ENCODE assay signal across 17 cellular contexts in the genomic region with DNA sequence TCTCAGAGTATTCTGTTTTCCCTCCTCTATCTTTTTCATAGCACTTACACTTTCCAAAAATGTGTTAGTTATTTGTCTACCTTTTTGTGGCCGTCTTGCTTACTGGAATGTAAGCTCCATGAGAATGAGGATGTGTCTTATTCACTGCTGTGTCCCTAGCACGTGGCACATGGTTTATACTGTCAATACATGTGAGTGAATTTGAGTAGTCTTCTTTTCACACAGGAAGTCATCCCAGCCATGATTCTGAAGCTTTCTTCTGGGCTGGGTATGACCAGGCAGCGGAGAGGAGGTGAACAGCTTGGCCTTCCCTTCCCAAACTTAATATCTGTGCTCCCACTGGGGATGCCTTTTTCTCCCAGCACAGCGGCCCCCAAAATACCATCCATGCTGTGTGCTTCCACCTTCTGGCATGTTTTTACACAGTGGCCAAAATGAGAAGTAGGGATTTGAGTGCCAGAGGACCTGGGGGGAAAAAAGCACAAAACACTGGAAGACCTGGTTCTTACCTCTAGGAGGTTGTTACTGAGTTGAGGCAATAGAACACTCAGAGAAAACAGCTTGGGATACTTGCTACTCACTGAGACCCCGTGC. TPM values are rescaled to one million over a fixed set of nuclear protein-coding genes. Genes with fewer than 3 reads are reported as not detected.
A peak's percentile ranks its signal among the peaks of the same experiment; 100 is the strongest.
DNase-seq lines count a peak whose midpoint lies in the region; ATAC-seq and TF ChIP-seq lines count a peak whose summit lies in the region.
"Had no signal": no experiment of that assay in that cellular context is flagged by ENCODE, and none has a peak within 500 bp of the region (broad histone marks: within the 10 kb centered on the region; RNA-seq: fewer than 3 reads in every experiment).

No MANE protein-coding gene starts in this region.

- H3K4me3 ChIP-seq in RWPE2 (ENCODE audit: severe bottlenecking) (no peak overlapping the region), dorsolateral prefrontal cortex (peak overlapping the region in 14 of 59 donors; percentile 53 to 73 (median 62)), suprapubic skin (no peak overlapping the region), Karpas-422 (ENCODE audit: low read length) (no peak overlapping the region)
- H3K4me3 ChIP-seq in naive thymus-derived CD4-positive, alpha-beta T cell (ENCODE audit: low read length): no peak overlapping the region
- H3K4me3 ChIP-seq: cardiac muscle cell, GM12878, MG63 had no signal

- intact Hi-C loops in dorsolateral prefrontal cortex (cut with DNase I): loop anchor here (5.0 kb wide), 2 partner anchors 32 to 42 kb away; no protein-coding TSS in a partner anchor
- intact Hi-C loops in naive thymus-derived CD4-positive, alpha-beta T cell (cut with micrococcal nuclease): no loop called here

- no peaks in the 10 kb centered on the region for H3K27me3 ChIP-seq in RWPE2 (ENCODE audit: insufficient read depth, poor library complexity, severe bottlenecking)
- H3K27me3 ChIP-seq in dorsolateral prefrontal cortex: no peaks in the 10 kb centered on the region
- no peaks in the 10 kb centered on the region for H3K27me3 ChIP-seq in naive thymus-derived CD4-positive, alpha-beta T cell (ENCODE audit: control insufficient read depth in 2 of 2, insufficient read depth in 2 of 2, low read length in 2 of 2)
- H3K27me3 ChIP-seq in suprapubic skin: no peaks in the 10 kb centered on the region
- peaks cover 7% of the 10 kb centered on the region; the same call in 1 of the 2 replicates for H3K27me3 ChIP-seq in Karpas-422 (ENCODE audit: low read length)
- H3K27me3 ChIP-seq: cardiac muscle cell, MG63 had no signal

- DNase-seq in RWPE2 (ENCODE audit: low spot score) (peak; percentile 23), dorsolateral prefrontal cortex (peak in 3 of 10 donors; percentile 2 to 13 (median 8)), suprapubic skin (ENCODE audit: low spot score in 2 of 2) (peak; percentile 15 to 41), Karpas-422 (no peak), epidermal melanocyte (ENCODE audit: insufficient read length, low spot score) (no peak)
- no peak for DNase-seq in naive thymus-derived CD4-positive, alpha-beta T cell
- DNase-seq in activated CD4-positive, alpha-beta T cell treated with anti-CD3 and anti-CD28 coated beads, Interleukin-2, amount 50 U/mL, for 48 hours: no peak
- DNase-seq: activated CD8-positive, alpha-beta T cell treated with anti-CD3 and anti-CD28 coated beads for 36 hours; activated naive CD8-positive, alpha-beta T cell treated with anti-CD3 and anti-CD28 coated beads, Interleukin-2, amount 50 U/mL, for 24 hours; effector CD8-positive, alpha-beta T cell; MG63; NCI-H2227 treated with DMSO at 0.1 percent for 48 hours; NK-92 treated with Interleukin-12 subunit alpha and Interleukin-12 subunit beta, amount 100 ng/mL, for 24 hours; stimulated activated naive B cell treated with anti-CD40 and anti-IgM and Interleukin-4, amounts not matched to agents 10 μg/mL and 1 μg/mL and 100 μg/mL, for 72 hours had no signal

- H3K27me3 Mint-ChIP-seq in naive thymus-derived CD4-positive, alpha-beta T cell: peaks cover 0 to 30% (median 13%) of the 10 kb centered on the region in 5 donors

- H3K36me3 ChIP-seq in RWPE2 (ENCODE audit: low read depth) (peaks cover 59% of the 10 kb centered on the region), suprapubic skin (no peaks in the 10 kb centered on the region), Karpas-422 (ENCODE audit: insufficient read depth, low read length) (peaks cover 7% of the 10 kb centered on the region; the same call in 1 of the 2 replicates)
- no peaks in the 10 kb centered on the region for H3K36me3 ChIP-seq in naive thymus-derived CD4-positive, alpha-beta T cell (ENCODE audit: control insufficient read depth in 2 of 3, insufficient read depth in 3 of 3, low read length in 3 of 3)
- H3K36me3 ChIP-seq: cardiac muscle cell had no signal

- no peaks in the 10 kb centered on the region for H4K20me1 ChIP-seq in Karpas-422 (ENCODE audit: insufficient read depth, low read depth, low read length)

- H3K9me2 ChIP-seq in Karpas-422 (replicated peaks; ENCODE audit: insufficient read depth, low read length): no peaks in the 10 kb centered on the region

- peaks cover 0 to 64% (median 9%) of the 10 kb centered on the region in 7 donors for H3K4me1 Mint-ChIP-seq in naive thymus-derived CD4-positive, alpha-beta T cell

- no peak overlapping the region for H3K4me2 ChIP-seq in Karpas-422 (ENCODE audit: low read depth, low read length, poor library complexity, severe bottlenecking)

- H2AFZ ChIP-seq in Karpas-422 (ENCODE audit: low read length): no peak overlapping the region

- CTCF ChIA-PET in naive thymus-derived CD4-positive, alpha-beta T cell (lab: Charles Lee): no interaction called here

- no peak for TF ChIP-seq POLR2A in suprapubic skin (IDR thresholded peaks at IDR 0.05)

- H3K9me3 ChIP-seq in RWPE2 (ENCODE audit: severe bottlenecking) (peaks cover 16% of the 10 kb centered on the region), suprapubic skin (no peaks in the 10 kb centered on the region), Karpas-422 (ENCODE audit: low read length) (peaks cover 15% of the 10 kb centered on the region; the same call in 1 of the 2 replicates)
- no peaks in the 10 kb centered on the region for H3K9me3 ChIP-seq in naive thymus-derived CD4-positive, alpha-beta T cell (ENCODE audit: control insufficient read depth in 2 of 3, low read length in 3 of 3)

- TF ChIP-seq EP300 in suprapubic skin (IDR thresholded peaks at IDR 0.05): no peak

- POLR2A ChIA-PET in naive thymus-derived CD4-positive, alpha-beta T cell (lab: Charles Lee): no interaction called here

- H3K9me3 Mint-ChIP-seq in naive thymus-derived CD4-positive, alpha-beta T cell: peaks cover 3 to 28% (median 22%) of the 10 kb centered on the region in 11 donors

- H3K27ac ChIP-seq in RWPE2 (ENCODE audit: poor library complexity, severe bottlenecking): peak overlapping the region; percentile 93
- H3K27ac ChIP-seq in dorsolateral prefrontal cortex: peak overlapping the region; percentile 60 to 99 (median 93)
- H3K27ac ChIP-seq in naive thymus-derived CD4-positive, alpha-beta T cell (ENCODE audit: low read depth, low read length): no peak overlapping the region
- H3K27ac ChIP-seq in suprapubic skin: peak overlapping the region; percentile 78
- no peak overlapping the region for H3K27ac ChIP-seq in Karpas-422 (ENCODE audit: low read length)
- H3K27ac ChIP-seq: cardiac muscle cell had no signal

- H3K9ac ChIP-seq in Karpas-422 (ENCODE audit: low read length): no peak overlapping the region

- H3K36me3 Mint-ChIP-seq in naive thymus-derived CD4-positive, alpha-beta T cell: peaks cover 14 to 62% (median 15%) of the 10 kb centered on the region in 5 donors

- ATAC-seq in RWPE2 (ENCODE audit: low read depth): no peak
- peak; percentile 27 for ATAC-seq in naive thymus-derived CD4-positive, alpha-beta T cell
- ATAC-seq: activated CD8-positive, alpha-beta T cell treated with anti-CD3 and anti-CD28 coated beads for 36 hours; activated naive CD8-positive, alpha-beta T cell treated with anti-CD3 and anti-CD28 coated beads, Interleukin-2, amount 50 U/mL, for 24 hours; GM12878; left colon; stimulated activated naive B cell treated with anti-CD40 and anti-IgM and Interleukin-4, amounts not matched to agents 10 μg/mL and 1 μg/mL and 100 μg/mL, for 72 hours had no signal

- no peaks in the 10 kb centered on the region for H3K79me2 ChIP-seq in Karpas-422 (ENCODE audit: low read length)

- H3K4me1 ChIP-seq in RWPE2 (ENCODE audit: insufficient read depth, poor library complexity, severe bottlenecking) (peaks cover 67% of the 10 kb centered on the region), suprapubic skin (peaks cover 70% of the 10 kb centered on the region), Karpas-422 (ENCODE audit: low read length) (no peaks in the 10 kb centered on the region)
- H3K4me1 ChIP-seq in naive thymus-derived CD4-positive, alpha-beta T cell (ENCODE audit: control insufficient read depth in 2 of 2, insufficient read depth in 2 of 2, low read length in 2 of 2): peaks cover 0 to 36% of the 10 kb centered on the region in 2 donors

- TF ChIP-seq CTCF in RWPE2 (IDR thresholded peaks at IDR 0.05; ENCODE audit: poor library complexity, severe bottlenecking) (no peak), dorsolateral prefrontal cortex (IDR thresholded peaks at IDR 0.05 in 54 of 56, conservative IDR thresholded peaks at IDR 0.05 in 2 of 56; ENCODE audit: low read depth in 1 of 56, partially characterized antibody in 56 of 56) (no peak), suprapubic skin (IDR thresholded peaks at IDR 0.05) (no peak)

- H3K4me3 Mint-ChIP-seq in naive thymus-derived CD4-positive, alpha-beta T cell: no peak overlapping the region
- H3K4me3 Mint-ChIP-seq: activated CD8-positive, alpha-beta T cell treated with anti-CD3 and anti-CD28 coated beads for 36 hours; activated naive CD8-positive, alpha-beta T cell treated with anti-CD3 and anti-CD28 coated beads, Interleukin-2, amount 50 U/mL, for 24 hours; stimulated activated naive B cell treated with anti-CD40 and anti-IgM and Interleukin-4, amounts not matched to agents 10 μg/mL and 1 μg/mL and 100 μg/mL, for 72 hours had no signal

- 87% methylated on average over 5 of the region's 5 CpGs for WGBS in suprapubic skin

- no peak overlapping the region for H3K27ac Mint-ChIP-seq in naive thymus-derived CD4-positive, alpha-beta T cell
- H3K27ac Mint-ChIP-seq: activated CD8-positive, alpha-beta T cell treated with anti-CD3 and anti-CD28 coated beads for 36 hours; activated naive CD8-positive, alpha-beta T cell treated with anti-CD3 and anti-CD28 coated beads, Interleukin-2, amount 50 U/mL, for 24 hours; stimulated activated naive B cell treated with anti-CD40 and anti-IgM and Interleukin-4, amounts not matched to agents 10 μg/mL and 1 μg/mL and 100 μg/mL, for 72 hours had no signal

RNA-seq across cellular contexts. Expression of gene PLEKHG3, which starts 10.3 kb away (rescaled TPM):
- total RNA-seq in dorsolateral prefrontal cortex (100 to 1,000 TPM in 43 of 120 experiments, 10 to 100 TPM in 77; 27.1 to 361 (median 85.0) TPM), suprapubic skin (100 to 1,000 TPM in 1 of 4 donors, 10 to 100 TPM in 3; 60.4 to 140 (median 96.5) TPM)
- 10 to 100 TPM in 2 of 5 experiments, 1 to 10 TPM in 3; 1.2 to 43.6 (median 6.0) TPM for total RNA-seq in naive thymus-derived CD4-positive, alpha-beta T cell
- under 1 TPM; 0.17 to 0.44 TPM for polyA plus RNA-seq in naive thymus-derived CD4-positive, alpha-beta T cell
- not detected in 2 replicates for total RNA-seq in Karpas-422 (2014; rRNA removed; shearing (Covaris generic); ENCODE audit: low replicate concordance)

Comparison
In these comparisons a context has a peak if more than half of its experiments do, and no peak if none do; other contexts are left out.
1. DNase-seq: peak in RWPE2 (single experiment) and suprapubic skin (2 of 2); none in naive thymus-derived CD4-positive, alpha-beta T cell (0 of 9), Karpas-422 (single experiment), activated CD4-positive, alpha-beta T cell treated with anti-CD3 and anti-CD28 coated beads, Interleukin-2, amount 50 U/mL, for 48 hours (0 of 2) and epidermal melanocyte (single experiment).
2. H3K27ac ChIP-seq: peak in RWPE2 (single experiment), dorsolateral prefrontal cortex (59 of 59) and suprapubic skin (single experiment); none in naive thymus-derived CD4-positive, alpha-beta T cell (single experiment) and Karpas-422 (single experiment).
3. intact Hi-C loops: an anchor here in dorsolateral prefrontal cortex (5.0 kb wide); none called in naive thymus-derived CD4-positive, alpha-beta T cell.